In genomic region chr1:244653439-244654283, GRCh38 we compare ENCODE assay signal across 2 cellular contexts.
TF ChIP-seq lines count a peak whose summit lies in the region.

No MANE protein-coding gene starts in this region.

TF ChIP-seq in GM12878, 131 proteins besides CTCF, POLR2A, EP300 and RAD21:
- TF ChIP-seq WRNIP1 (IDR thresholded peaks at IDR 0.05; ENCODE audit: borderline replicate concordance, low read depth, low read length): no peak
- no peak for TF ChIP-seq ATF3 (IDR thresholded peaks at IDR 0.05; ENCODE audit: borderline replicate concordance, extremely low read depth, low read depth, low read length)
- no peak for TF ChIP-seq CUX1 (IDR thresholded peaks at IDR 0.05; ENCODE audit: insufficient replicate concordance, low read depth, low read length)
- 0 out of 2 replicates have a peak, but pooled peaks have one; percentile 6 for TF ChIP-seq NKRF (conservative IDR thresholded peaks at IDR 0.05)
- TF ChIP-seq SMARCA5 (IDR thresholded peaks at IDR 0.05): 0 out of 2 replicates have a peak, but pooled peaks have one; percentile 8
TF ChIP-seq in GM12878: peak in this region for 2.

TF ChIP-seq in HepG2, 621 proteins besides CTCF, POLR2A, EP300 and RAD21 (continues in another document):
- TF ChIP-seq HMGXB4 (CRISPR knock-in tag; IDR thresholded peaks at IDR 0.05; ENCODE audit: borderline replicate concordance in 1 of 2, low read depth in 1 of 2) (peak in 1 of 2 experiments; percentile 44; a peak in 1 of 4 replicates), CREB1 (IDR thresholded peaks at IDR 0.05) (no peak), CREB1 (CRISPR knock-in tag; IDR thresholded peaks at IDR 0.05) (peak; percentile 41; the same call in 1 of the 2 replicates), SNAI1 (CRISPR knock-in tag; IDR thresholded peaks at IDR 0.05; ENCODE audit: borderline replicate concordance) (no peak), THAP11 (CRISPR knock-in tag; IDR thresholded peaks at IDR 0.05) (0 out of 2 replicates have a peak, but pooled peaks have one; percentile 14), CEBPB (IDR thresholded peaks at IDR 0.05; ENCODE audit: borderline replicate concordance, low read depth, low read length) (peak; percentile 57; the same call in 1 of the 2 replicates), RFX3 (CRISPR knock-in tag; IDR thresholded peaks at IDR 0.05) (no peak), PHF8 (CRISPR knock-in tag; IDR thresholded peaks at IDR 0.05) (peak; percentile 5; the same call in 1 of the 2 replicates), BORCS8-MEF2B (CRISPR knock-in tag; IDR thresholded peaks at IDR 0.05) (0 out of 2 replicates have a peak, but pooled peaks have one; percentile 2), HMG20A (CRISPR knock-in tag; IDR thresholded peaks at IDR 0.05; ENCODE audit: borderline replicate concordance) (no peak), KIAA2018 (CRISPR knock-in tag; IDR thresholded peaks at IDR 0.05; ENCODE audit: borderline replicate concordance) (0 out of 2 replicates have a peak, but pooled peaks have one; percentile 14), ZNF205 (CRISPR knock-in tag; IDR thresholded peaks at IDR 0.05) (no peak), CEBPG (CRISPR knock-in tag; IDR thresholded peaks at IDR 0.05) (peak; percentile 71), ATF4 (CRISPR knock-in tag; IDR thresholded peaks at IDR 0.05) (peak in 1 of 2 experiments; percentile 85; a peak in 2 of 4 replicates), PHF5A (CRISPR knock-in tag; IDR thresholded peaks at IDR 0.05; ENCODE audit: low read depth, unreplicated experiment) (no peak), IRF1 (CRISPR knock-in tag; IDR thresholded peaks at IDR 0.05; ENCODE audit: low read depth) (no peak), ZBTB3 (CRISPR knock-in tag; IDR thresholded peaks at IDR 0.05; ENCODE audit: borderline replicate concordance, low read depth) (no peak), NAIF1 (CRISPR knock-in tag; IDR thresholded peaks at IDR 0.05; ENCODE audit: borderline replicate concordance) (0 out of 2 replicates have a peak, but pooled peaks have one; percentile 28), TCF7 (IDR thresholded peaks at IDR 0.05; ENCODE audit: low read depth) (no peak), SETDB1 (CRISPR knock-in tag; IDR thresholded peaks at IDR 0.05; ENCODE audit: borderline replicate concordance) (no peak), HOXA9 (CRISPR knock-in tag; IDR thresholded peaks at IDR 0.05; ENCODE audit: borderline replicate concordance) (no peak), ZNF414 (CRISPR knock-in tag; IDR thresholded peaks at IDR 0.05) (no peak), ZNF552 (CRISPR knock-in tag; IDR thresholded peaks at IDR 0.05; ENCODE audit: borderline replicate concordance) (no peak), ZNF20 (CRISPR knock-in tag; IDR thresholded peaks at IDR 0.05) (0 out of 2 replicates have a peak, but pooled peaks have one; percentile 10), ZNF670 (CRISPR knock-in tag; IDR thresholded peaks at IDR 0.05; ENCODE audit: borderline replicate concordance) (peak; percentile 20; the same call in 1 of the 2 replicates), GABPA (IDR thresholded peaks at IDR 0.05; ENCODE audit: low read depth, low read length) (no peak), GABPA (CRISPR knock-in tag; IDR thresholded peaks at IDR 0.05; ENCODE audit: low read depth) (no peak), ZNF274 (CRISPR knock-in tag; IDR thresholded peaks at IDR 0.05) (no peak), HHEX (CRISPR knock-in tag; IDR thresholded peaks at IDR 0.05) (no peak), ZNF737 (CRISPR knock-in tag; IDR thresholded peaks at IDR 0.05; ENCODE audit: borderline replicate concordance) (no peak), ZNF629 (CRISPR knock-in tag; conservative IDR thresholded peaks at IDR 0.05) (peak; percentile 56; the same call in 1 of the 2 replicates), ZNF550 (CRISPR knock-in tag; IDR thresholded peaks at IDR 0.05; ENCODE audit: borderline replicate concordance) (no peak; the same call in 1 of the 2 replicates), DNMT3B (CRISPR knock-in tag; conservative IDR thresholded peaks at IDR 0.05) (no peak), ZFP90 (CRISPR knock-in tag; IDR thresholded peaks at IDR 0.05; ENCODE audit: borderline replicate concordance) (0 out of 2 replicates have a peak, but pooled peaks have one; percentile 4), MYPOP (CRISPR knock-in tag; IDR thresholded peaks at IDR 0.05) (0 out of 2 replicates have a peak, but pooled peaks have one; percentile 5), ZNF253 (CRISPR knock-in tag; IDR thresholded peaks at IDR 0.05; ENCODE audit: borderline replicate concordance) (no peak), KDM4B (CRISPR knock-in tag; IDR thresholded peaks at IDR 0.05) (no peak), ZSCAN21 (CRISPR knock-in tag; IDR thresholded peaks at IDR 0.05; ENCODE audit: borderline replicate concordance) (no peak), HBP1 (CRISPR knock-in tag; IDR thresholded peaks at IDR 0.05; ENCODE audit: low read depth) (0 out of 2 replicates have a peak, but pooled peaks have one; percentile 19), HDAC1 (CRISPR knock-in tag; IDR thresholded peaks at IDR 0.05) (0 out of 2 replicates have a peak, but pooled peaks have one; percentile 3), ZNF777 (CRISPR knock-in tag; IDR thresholded peaks at IDR 0.05) (peak; percentile 1; the same call in 1 of the 2 replicates), ZNF383 (CRISPR knock-in tag; IDR thresholded peaks at IDR 0.05; ENCODE audit: borderline replicate concordance) (no peak), ELF3 (CRISPR knock-in tag; IDR thresholded peaks at IDR 0.05) (no peak), ZFP41 (CRISPR knock-in tag; IDR thresholded peaks at IDR 0.05; ENCODE audit: borderline replicate concordance) (no peak), ZNF503 (CRISPR knock-in tag; IDR thresholded peaks at IDR 0.05) (no peak), ZNF83 (CRISPR knock-in tag; IDR thresholded peaks at IDR 0.05; ENCODE audit: borderline replicate concordance) (no peak), ATF7-NPFF (CRISPR knock-in tag; IDR thresholded peaks at IDR 0.05; ENCODE audit: low read depth) (0 out of 2 replicates have a peak, but pooled peaks have one; percentile 18), DPF2 (CRISPR knock-in tag; IDR thresholded peaks at IDR 0.05; ENCODE audit: borderline replicate concordance, low read depth) (no peak)
